8 cellular contexts compared by ENCODE assay signal in the genomic region with DNA sequence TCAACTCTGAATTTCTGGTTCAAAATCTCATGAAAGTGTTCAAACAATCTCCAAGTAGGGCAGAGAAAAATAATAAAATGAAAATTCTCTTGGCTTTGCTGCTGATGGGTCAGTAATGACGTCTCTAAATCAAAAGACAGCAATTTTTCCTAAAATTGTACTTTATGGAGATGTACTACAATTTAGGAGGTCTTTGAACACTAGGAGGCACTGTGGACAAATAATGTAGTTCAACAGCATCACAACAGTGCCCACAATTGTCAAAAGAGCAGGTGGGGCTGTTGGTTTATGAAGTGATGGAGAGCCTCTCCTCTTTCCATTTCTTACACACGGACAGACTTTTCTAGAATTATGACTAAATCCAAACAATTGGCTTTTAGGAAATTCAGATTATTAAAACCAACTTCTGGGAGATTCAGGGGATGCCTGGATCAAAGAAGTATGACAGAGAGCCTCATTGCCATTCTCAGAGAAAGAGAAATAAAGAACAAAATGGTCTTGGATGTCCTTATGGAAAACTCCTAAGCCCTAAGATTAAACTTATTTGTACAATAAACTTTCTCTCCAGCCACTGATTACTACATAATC. TPM values are rescaled to one million over a fixed set of nuclear protein-coding genes. Genes with fewer than 3 reads are reported as not detected.
DNase-seq lines count a peak whose midpoint lies in the region; ATAC-seq, FAIRE-seq and TF ChIP-seq lines count a peak whose summit lies in the region.

No MANE protein-coding gene starts in this region.

- H3K4me3 ChIP-seq in HEK293 (ENCODE audit: low read depth, low read length) (no peak overlapping the region), heart left ventricle (no peak overlapping the region)

- DNase-seq in D721Med (ENCODE audit: insufficient read length, low spot score) (no peak), NCI-H510A (lab: John Stamatoyannopoulos, UW) (peak; percentile 28), heart left ventricle (peak in 1 of 5 donors; percentile 40), renal cortical epithelial cell (ENCODE audit: low read depth) (peak; percentile 74)
- DNase-seq in activated gamma-delta T cell treated with anti-CD3 and anti-CD28 coated beads, Interleukin-2, amount 50 U/mL, for 16 hours (ENCODE audit: low read depth), result peak; percentile 9

- TF ChIP-seq CTCF in D721Med (IDR thresholded peaks at IDR 0.05; ENCODE audit: insufficient read depth, missing control alignments), result peak; percentile 91
- no peak for TF ChIP-seq CTCF in HEK293 (tag by site-specific recombination; IDR thresholded peaks at IDR 0.05)
- peak; percentile 55 to 81 (median 68) for TF ChIP-seq CTCF in heart left ventricle (IDR thresholded peaks at IDR 0.05)

- ATAC-seq in heart left ventricle (peak; percentile 63 to 83 (median 80)), HG02870 (IDR thresholded peaks at IDR 0.05; ENCODE audit: unreplicated experiment) (no peak), HG03432 (IDR thresholded peaks at IDR 0.05; ENCODE audit: unreplicated experiment) (no peak)

- intact Hi-C loops in heart left ventricle (cut with DNase I), result loop anchor here in 9 of 10 donors (1.0 to 10.0 kb wide), 9 partner anchors 41 to 224 kb away; partner anchors contain the start of genes BECN1 (in 7 of the 9) and RAMP2 (in 1 of the 9)

- CTCF ChIA-PET in HEK293 (lab: Yijun Ruan, JAX), result interaction anchor here (0.7 to 4.2 kb wide), 6 partner anchors 11 to 802 kb away, joined by 3 to 41 read pairs (median 8); partner anchors contain the start of genes PSMC3IP and RAMP2

- no peaks in the 10 kb centered on the region for H3K4me1 ChIP-seq in HEK293 (ENCODE audit: control insufficient read depth, insufficient read depth, low read length)
- H3K4me1 ChIP-seq in heart left ventricle, result peaks cover 0 to 3% (median 0%) of the 10 kb centered on the region in 12 donors

- 15 to 22% (median 17%) methylated on average over 2 of the region's 2 CpGs for WGBS in heart left ventricle, 4 donors

- no peaks in the 10 kb centered on the region for H3K27me3 ChIP-seq in heart left ventricle

- POLR2A ChIA-PET in HEK293 (lab: Yijun Ruan, JAX), result interaction anchor here (1.0 kb wide), 1 partner anchor 142 kb away, joined by 3 read pairs; no protein-coding TSS in a partner anchor

- H3K36me3 ChIP-seq in HEK293 (ENCODE audit: control insufficient read depth in 2 of 2, insufficient read depth in 1 of 2, low read length in 2 of 2) (peaks cover 82 to 92% of the 10 kb centered on the region in 2 experiments), heart left ventricle (peaks cover 0 to 100% (median 99%) of the 10 kb centered on the region in 9 donors)

- no peak for FAIRE-seq in D721Med (lab: Jason Lieb, UNC)

- H3K27ac ChIP-seq in HEK293 (ENCODE audit: extremely low read depth, low read depth, low read length) (no peak overlapping the region), heart left ventricle (no peak overlapping the region)

- no peak for TF ChIP-seq POLR2A in heart left ventricle (IDR thresholded peaks at IDR 0.05)

- H3K9me3 ChIP-seq in HEK293 (ENCODE audit: control insufficient read depth, insufficient read depth, low read depth, low read length) (no peaks in the 10 kb centered on the region), heart left ventricle (no peaks in the 10 kb centered on the region)

TF ChIP-seq in HEK293, 187 proteins besides CTCF, POLR2A, EP300 and RAD21 (continues in another document):
- TF ChIP-seq GLIS2 (tag by site-specific recombination; IDR thresholded peaks at IDR 0.05) (no peak), ZNF707 (tag by site-specific recombination; IDR thresholded peaks at IDR 0.05) (no peak), ZBTB7A (tag by site-specific recombination; IDR thresholded peaks at IDR 0.05; ENCODE audit: low read depth) (no peak), ZBTB21 (tag by site-specific recombination; IDR thresholded peaks at IDR 0.05) (no peak), ZNF10 (tag by site-specific recombination; IDR thresholded peaks at IDR 0.05) (0 out of 2 replicates have a peak, but pooled peaks have one; percentile 23), ZNF660 (tag by site-specific recombination; IDR thresholded peaks at IDR 0.05) (0 out of 2 replicates have a peak, but pooled peaks have one; percentile 70), ZNF623 (tag by site-specific recombination; IDR thresholded peaks at IDR 0.05) (no peak), ZNF335 (tag by site-specific recombination; conservative IDR thresholded peaks at IDR 0.05) (no peak), PBX3 (CRISPR knock-in tag; IDR thresholded peaks at IDR 0.05) (no peak), ZNF600 (tag by site-specific recombination; IDR thresholded peaks at IDR 0.05) (no peak), ZNF26 (tag by site-specific recombination; IDR thresholded peaks at IDR 0.05) (no peak), ZNF654 (tag by site-specific recombination; IDR thresholded peaks at IDR 0.05; ENCODE audit: low read depth) (peak; percentile 67)
- TF ChIP-seq, protein P1, sequence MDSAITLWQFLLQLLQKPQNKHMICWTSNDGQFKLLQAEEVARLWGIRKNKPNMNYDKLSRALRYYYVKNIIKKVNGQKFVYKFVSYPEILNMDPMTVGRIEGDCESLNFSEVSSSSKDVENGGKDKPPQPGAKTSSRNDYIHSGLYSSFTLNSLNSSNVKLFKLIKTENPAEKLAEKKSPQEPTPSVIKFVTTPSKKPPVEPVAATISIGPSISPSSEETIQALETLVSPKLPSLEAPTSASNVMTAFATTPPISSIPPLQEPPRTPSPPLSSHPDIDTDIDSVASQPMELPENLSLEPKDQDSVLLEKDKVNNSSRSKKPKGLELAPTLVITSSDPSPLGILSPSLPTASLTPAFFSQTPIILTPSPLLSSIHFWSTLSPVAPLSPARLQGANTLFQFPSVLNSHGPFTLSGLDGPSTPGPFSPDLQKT (IDR thresholded peaks at IDR 0.05; ENCODE audit: borderline replicate concordance, low read depth, low read length), result no peak
- TF ChIP-seq, protein P2, sequence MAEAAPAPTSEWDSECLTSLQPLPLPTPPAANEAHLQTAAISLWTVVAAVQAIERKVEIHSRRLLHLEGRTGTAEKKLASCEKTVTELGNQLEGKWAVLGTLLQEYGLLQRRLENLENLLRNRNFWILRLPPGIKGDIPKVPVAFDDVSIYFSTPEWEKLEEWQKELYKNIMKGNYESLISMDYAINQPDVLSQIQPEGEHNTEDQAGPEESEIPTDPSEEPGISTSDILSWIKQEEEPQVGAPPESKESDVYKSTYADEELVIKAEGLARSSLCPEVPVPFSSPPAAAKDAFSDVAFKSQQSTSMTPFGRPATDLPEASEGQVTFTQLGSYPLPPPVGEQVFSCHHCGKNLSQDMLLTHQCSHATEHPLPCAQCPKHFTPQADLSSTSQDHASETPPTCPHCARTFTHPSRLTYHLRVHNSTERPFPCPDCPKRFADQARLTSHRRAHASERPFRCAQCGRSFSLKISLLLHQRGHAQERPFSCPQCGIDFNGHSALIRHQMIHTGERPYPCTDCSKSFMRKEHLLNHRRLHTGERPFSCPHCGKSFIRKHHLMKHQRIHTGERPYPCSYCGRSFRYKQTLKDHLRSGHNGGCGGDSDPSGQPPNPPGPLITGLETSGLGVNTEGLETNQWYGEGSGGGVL (tag by site-specific recombination; IDR thresholded peaks at IDR 0.05), result no peak

RNA-seq across cellular contexts. Expression of gene EZH1, which starts 23.8 kb away (rescaled TPM):
- 10 to 100 TPM; 29.7 to 50.2 (median 41.5) TPM for total RNA-seq in heart left ventricle
- 10 to 100 TPM; 18.8 to 23.8 TPM for polyA plus RNA-seq in heart left ventricle
- total RNA-seq in renal cortical epithelial cell, result 8.2 and 21.2 TPM in 2 replicates

RNA-seq across cellular contexts. Expression of gene CNTNAP1, which starts 38.8 kb away (rescaled TPM):
- total RNA-seq in heart left ventricle (10 to 100 TPM in 1 of 9 donors, 1 to 10 TPM in 8; 1.3 to 17.9 (median 3.1) TPM), renal cortical epithelial cell (5.4 and 15.2 TPM in 2 replicates)
- polyA plus RNA-seq in heart left ventricle, result 1 to 10 TPM; 2.2 to 4.3 TPM

RNA-seq across cellular contexts. Expression of gene CCR10, which starts 39.4 kb away (rescaled TPM):
- total RNA-seq in heart left ventricle, result 1 to 10 TPM; 1.2 to 3.1 (median 2.1) TPM
- polyA plus RNA-seq in heart left ventricle, result 1 to 10 TPM; 1.1 to 2.1 TPM
- total RNA-seq in renal cortical epithelial cell, result 1.6 and 6.3 TPM in 2 replicates

RNA-seq across cellular contexts. Expression of gene RAMP2, which starts 39.9 kb away (rescaled TPM):
- total RNA-seq in heart left ventricle (10 to 100 TPM; 31.2 to 58.3 (median 39.7) TPM), renal cortical epithelial cell (not detected in 2 replicates)
- 10 to 100 TPM; 33.1 to 82.0 TPM for polyA plus RNA-seq in heart left ventricle

RNA-seq across cellular contexts. Expression of gene PLEKHH3, which starts 44.3 kb away (rescaled TPM):
- 10 to 100 TPM; 17.8 to 25.9 (median 23.6) TPM for total RNA-seq in heart left ventricle
- polyA plus RNA-seq in heart left ventricle, result 10 to 100 TPM; 19.5 to 19.9 TPM
- 9.6 and 14.2 TPM in 2 replicates for total RNA-seq in renal cortical epithelial cell

Comparison
In these comparisons a context has a peak if more than half of its experiments do, and no peak if none do; other contexts are left out.
1. ATAC-seq: peak in heart left ventricle (4 of 4); none in HG02870 (single experiment) and HG03432 (single experiment).